ENCODE assay signal across 9 cellular contexts in the genomic region with DNA sequence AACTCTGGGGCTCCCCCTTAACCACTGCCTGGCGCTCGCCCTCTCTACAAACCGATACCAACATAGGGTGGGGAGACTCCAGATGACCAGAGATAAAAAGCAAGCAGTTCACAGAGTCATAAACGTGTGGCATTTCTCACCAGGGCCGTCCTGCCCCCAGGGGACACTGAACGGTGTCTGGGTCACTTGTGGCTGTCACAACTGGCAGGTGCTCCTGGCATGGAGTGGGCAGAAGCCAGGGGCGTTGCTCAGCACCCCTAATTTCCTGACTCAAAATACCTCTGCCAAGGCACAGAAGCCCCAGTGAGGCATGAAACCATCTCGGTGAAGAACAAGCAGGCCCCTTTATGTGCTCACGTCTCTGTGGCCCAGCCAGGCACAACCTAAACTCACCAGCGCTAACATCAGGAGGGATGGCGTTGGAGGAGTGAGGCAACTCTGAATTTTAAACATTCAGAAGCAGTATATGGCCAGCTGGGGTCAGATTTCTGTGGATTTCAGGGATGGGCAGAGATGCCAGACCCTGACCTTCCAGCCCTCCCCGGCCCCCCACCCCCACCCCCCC. TPM values are rescaled to one million over a fixed set of nuclear protein-coding genes. Genes with fewer than 3 reads are reported as not detected.
DNase-seq lines count a peak whose midpoint lies in the region; ATAC-seq and TF ChIP-seq lines count a peak whose summit lies in the region.
"Had no signal": no experiment of that assay in that cellular context is flagged by ENCODE, and none has a peak within 500 bp of the region (broad histone marks: within the 10 kb centered on the region; RNA-seq: fewer than 3 reads in every experiment).

No MANE protein-coding gene starts in this region.

- TF ChIP-seq CTCF in Caco-2 (IDR thresholded peaks at IDR 0.05; ENCODE audit: insufficient read depth in 1 of 2, low read depth in 1 of 2, low read length in 1 of 2, severe bottlenecking in 1 of 2, unreplicated experiment in 1 of 2) (no peak), dorsolateral prefrontal cortex (IDR thresholded peaks at IDR 0.05 in 54 of 56, conservative IDR thresholded peaks at IDR 0.05 in 2 of 56; ENCODE audit: low read depth in 1 of 56, partially characterized antibody in 56 of 56) (no peak), progenitor cell of endocrine pancreas (IDR thresholded peaks at IDR 0.05; ENCODE audit: unreplicated experiment) (no peak), mucosa of descending colon (IDR thresholded peaks at IDR 0.05) (no peak)

- H3K4me3 ChIP-seq in Caco-2 (ENCODE audit: low read depth, low read length): no peak overlapping the region
- peak overlapping the region in 56 of 59 donors; percentile 4 to 97 (median 82) for H3K4me3 ChIP-seq in dorsolateral prefrontal cortex
- no peak overlapping the region for H3K4me3 ChIP-seq in mucosa of descending colon

- H3K9me3 ChIP-seq in Caco-2 (no peaks in the 10 kb centered on the region), mucosa of descending colon (no peaks in the 10 kb centered on the region)

- DNase-seq in Caco-2 (no peak), NAMALWA (ENCODE audit: low spot score) (peak; percentile 48), dorsolateral prefrontal cortex (no peak), progenitor cell of endocrine pancreas (ENCODE audit: low spot score, unreplicated experiment) (no peak), mucosa of descending colon (no peak)

- peak overlapping the region; percentile 72 for H3K4me3 Mint-ChIP-seq in Caco-2 (ENCODE audit: unreplicated experiment)
- H3K4me3 Mint-ChIP-seq in progenitor cell of endocrine pancreas (ENCODE audit: low read depth): peak overlapping the region; percentile 55

- H3K36me3 ChIP-seq in Caco-2 (ENCODE audit: control insufficient read depth, insufficient read depth, low read length): no peaks in the 10 kb centered on the region
- no peaks in the 10 kb centered on the region for H3K36me3 ChIP-seq in mucosa of descending colon (ENCODE audit: low read depth)

- POLR2A ChIA-PET in Caco-2 (lab: Charles Lee): interaction anchor here (1.9 kb wide), 1 partner anchor 64 kb away, joined by 6 read pairs; no protein-coding TSS in a partner anchor

- BruUV-seq in Caco-2 (replicated peaks; lab: Mats Ljungman, UMichigan): TSS peak; percentile 55

- no peaks in the 10 kb centered on the region for H3K4me1 ChIP-seq in Caco-2
- H3K4me1 ChIP-seq in mucosa of descending colon (ENCODE audit: low read depth): peaks cover 4% of the 10 kb centered on the region

- ATAC-seq in HG03139 (IDR thresholded peaks at IDR 0.05; ENCODE audit: unreplicated experiment) (no peak), HG02763 (IDR thresholded peaks at IDR 0.05; ENCODE audit: unreplicated experiment) (no peak), GM18517 (IDR thresholded peaks at IDR 0.05; ENCODE audit: unreplicated experiment) (no peak), mucosa of descending colon (no peak)

- H3K27me3 Mint-ChIP-seq in Caco-2 (ENCODE audit: insufficient read depth, unreplicated experiment) (no peaks in the 10 kb centered on the region), progenitor cell of endocrine pancreas (no peaks in the 10 kb centered on the region)

- H3K9me3 Mint-ChIP-seq in Caco-2 (ENCODE audit: unreplicated experiment) (no peaks in the 10 kb centered on the region), progenitor cell of endocrine pancreas (ENCODE audit: low read depth) (no peaks in the 10 kb centered on the region)
- H3K9me3 Mint-ChIP-seq: activated naive CD8-positive, alpha-beta T cell treated with anti-CD3 and anti-CD28 coated beads, Interleukin-2, amount 10 ng/mL, durations not matched to agents 7 days and 5 days had no signal

- CTCF ChIA-PET in Caco-2 (lab: Charles Lee): interaction anchor here (1.1 kb wide), 1 partner anchor 12 kb away, joined by 4 read pairs; no protein-coding TSS in a partner anchor

- H3K4me1 Mint-ChIP-seq in Caco-2 (ENCODE audit: low read depth, unreplicated experiment) (no peaks in the 10 kb centered on the region), progenitor cell of endocrine pancreas (ENCODE audit: low read depth) (peaks cover 11% of the 10 kb centered on the region)

- H3K27ac ChIP-seq in dorsolateral prefrontal cortex: peak overlapping the region in 40 of 59 donors; percentile 10 to 92 (median 60)

- no peaks in the 10 kb centered on the region for H3K27me3 ChIP-seq in Caco-2 (replicated peaks; ENCODE audit: control insufficient read depth, insufficient read depth, low read length)
- H3K27me3 ChIP-seq in dorsolateral prefrontal cortex: no peaks in the 10 kb centered on the region

- intact Hi-C loops in Caco-2 (cut with micrococcal nuclease; ENCODE audit: unreplicated experiment) (no loop called here), dorsolateral prefrontal cortex (cut with DNase I) (loop anchor here in 1 of 2 donors (2.0 to 5.0 kb wide), 2 partner anchors 30 to 41 kb away; no protein-coding TSS in a partner anchor), mucosa of descending colon (cut with DNase I, micrococcal nuclease) (no loop called here)

- H3K27ac Mint-ChIP-seq in Caco-2 (ENCODE audit: unreplicated experiment): no peak overlapping the region
- H3K27ac Mint-ChIP-seq in progenitor cell of endocrine pancreas: no peak overlapping the region

- H3K36me3 Mint-ChIP-seq in Caco-2 (ENCODE audit: insufficient read depth, unreplicated experiment) (peaks cover 12% of the 10 kb centered on the region), progenitor cell of endocrine pancreas (ENCODE audit: insufficient read depth) (no peaks in the 10 kb centered on the region)
- H3K36me3 Mint-ChIP-seq: activated naive CD8-positive, alpha-beta T cell treated with anti-CD3 and anti-CD28 coated beads, Interleukin-2, amount 10 ng/mL, durations not matched to agents 7 days and 5 days had no signal

RNA-seq across cellular contexts. Expression of gene PIP5K1C, which starts 1.8 kb away (rescaled TPM):
- total RNA-seq in Caco-2 (2022): 24.5 and 27.0 TPM in 2 replicates
- 100 to 1,000 TPM in 105 of 120 experiments, 10 to 100 TPM in 15; 52.4 to 207 (median 126) TPM for total RNA-seq in dorsolateral prefrontal cortex
- 49.7 and 51.7 TPM in 2 replicates for total RNA-seq in progenitor cell of endocrine pancreas
- 10 to 100 TPM; 23.1 to 95.2 (median 23.2) TPM for total RNA-seq in mucosa of descending colon

RNA-seq across cellular contexts. Expression of gene TJP3, which starts 9.7 kb away (rescaled TPM):
- total RNA-seq in Caco-2 (2022) (79.3 and 83.6 TPM in 2 replicates), dorsolateral prefrontal cortex (1 to 10 TPM in 12 of 120 experiments, under 1 TPM in 19, not detected in 89; 0.14 to 4.5 (median 0.81) TPM), progenitor cell of endocrine pancreas (36.3 and 40.7 TPM in 2 replicates), mucosa of descending colon (100 to 1,000 TPM; 167 to 357 (median 285) TPM)

Comparison
In these comparisons a context has a peak if more than half of its experiments do, and no peak if none do; other contexts are left out.
1. H3K4me3 ChIP-seq: peak in dorsolateral prefrontal cortex (56 of 59); none in Caco-2 (single experiment) and mucosa of descending colon (single experiment).